8 cellular contexts compared by ENCODE assay signal in the genomic region with DNA sequence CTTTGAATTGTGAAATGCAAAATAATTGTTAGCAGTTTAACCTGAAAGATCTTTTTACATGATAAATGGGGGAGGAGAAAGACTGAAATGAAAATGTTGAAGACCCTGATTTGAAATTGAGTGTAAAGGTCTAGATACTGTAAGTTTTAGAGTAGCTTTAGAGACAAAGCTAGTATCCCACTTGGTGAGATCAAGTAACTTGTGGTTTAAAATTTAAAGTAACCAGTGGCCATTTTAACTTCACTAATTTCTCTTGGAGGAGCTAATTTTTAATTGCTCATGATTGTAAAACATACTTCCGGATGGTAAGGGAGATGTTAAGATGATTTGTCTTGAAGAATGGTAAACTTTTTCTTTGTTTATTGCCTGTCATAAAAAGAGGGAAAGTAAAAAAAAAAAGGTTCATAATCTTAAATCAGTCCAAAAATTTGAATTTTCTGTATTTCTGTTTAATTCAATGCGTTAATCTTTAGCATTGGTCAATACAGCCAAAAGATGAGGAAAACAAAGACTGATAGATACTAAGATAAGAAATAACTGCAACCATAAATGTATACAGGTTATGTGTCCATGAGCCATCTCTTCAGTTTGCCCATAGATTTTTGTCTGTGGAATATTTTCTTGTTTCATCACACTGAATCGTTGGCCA. TPM values are rescaled to one million over a fixed set of nuclear protein-coding genes. Genes with fewer than 3 reads are reported as not detected.
A peak's percentile ranks its signal among the peaks of the same experiment; 100 is the strongest.
DNase-seq lines count a peak whose midpoint lies in the region; ATAC-seq and TF ChIP-seq lines count a peak whose summit lies in the region.

No MANE protein-coding gene starts in this region.

- H3K4me1 ChIP-seq in ACC112 (ENCODE audit: control insufficient read depth, insufficient read depth, low read length, unreplicated experiment) (peaks cover 37% of the 10 kb centered on the region), thoracic aorta (ENCODE audit: control insufficient read depth in 1 of 2, low read depth in 2 of 2) (peaks cover 37 to 61% of the 10 kb centered on the region in 2 donors)

- H3K9me3 ChIP-seq in thoracic aorta, result no peaks in the 10 kb centered on the region

- DNase-seq in HFF-Myc (ENCODE audit: extremely low read depth, low read depth) (no peak), thoracic aorta (ENCODE audit: low spot score) (no peak)
- DNase-seq in activated naive CD8-positive, alpha-beta T cell treated with anti-CD3 and anti-CD28 coated beads, Interleukin-2, amount 10 ng/mL, durations not matched to agents 7 days and 5 days, result no peak

- TF ChIP-seq CTCF in HFF-Myc (IDR thresholded peaks at IDR 0.05; ENCODE audit: low read depth, low read length, missing control alignments) (no peak), thoracic aorta (IDR thresholded peaks at IDR 0.05) (no peak)

- no peak overlapping the region for H2AFZ ChIP-seq in ACC112 (ENCODE audit: low read length, unreplicated experiment)

- peaks cover 72% of the 10 kb centered on the region for H3K79me2 ChIP-seq in ACC112 (ENCODE audit: control insufficient read depth, insufficient read depth, low read length, unreplicated experiment)

- POLR2A ChIA-PET in activated naive CD8-positive, alpha-beta T cell treated with anti-CD3 and anti-CD28 coated beads, Interleukin-2, amount 10 ng/mL, durations not matched to agents 7 days and 5 days (lab: Charles Lee), result interaction anchor here (1.2 to 19.0 kb wide), 8 partner anchors 9 to 74 kb away, joined by 3 to 711 read pairs (median 150); a partner anchor contains a TSS

- peak overlapping the region; percentile 80 for H3K4me3 ChIP-seq in ACC112 (ENCODE audit: low read depth, low read length)
- H3K4me3 ChIP-seq in HFF-Myc (replicated peaks; ENCODE audit: low read depth, low read length), result peak overlapping the region; percentile 84
- H3K4me3 ChIP-seq in thoracic aorta, result peak overlapping the region; percentile 96

- peaks cover 51% of the 10 kb centered on the region for H3K36me3 Mint-ChIP-seq in activated naive CD8-positive, alpha-beta T cell treated with anti-CD3 and anti-CD28 coated beads, Interleukin-2, amount 10 ng/mL, durations not matched to agents 7 days and 5 days

- H3K27ac ChIP-seq in ACC112 (ENCODE audit: low read depth, low read length) (peak overlapping the region; percentile 85), layer of hippocampus (ENCODE audit: low read depth, low read length) (peak overlapping the region; percentile 99), thoracic aorta (peak overlapping the region; percentile 100)

- peak overlapping the region; percentile 95 for H3K4me3 Mint-ChIP-seq in activated naive CD8-positive, alpha-beta T cell treated with anti-CD3 and anti-CD28 coated beads, Interleukin-2, amount 10 ng/mL, durations not matched to agents 7 days and 5 days

- peaks cover 60% of the 10 kb centered on the region for H3K4me1 Mint-ChIP-seq in activated naive CD8-positive, alpha-beta T cell treated with anti-CD3 and anti-CD28 coated beads, Interleukin-2, amount 10 ng/mL, durations not matched to agents 7 days and 5 days

- no peaks in the 10 kb centered on the region for H3K27me3 ChIP-seq in ACC112 (ENCODE audit: insufficient read depth, low read length)
- H3K27me3 ChIP-seq in layer of hippocampus (ENCODE audit: control insufficient read depth, insufficient read depth, low read length), result no peaks in the 10 kb centered on the region
- H3K27me3 ChIP-seq in thoracic aorta (replicated peaks; ENCODE audit: insufficient read depth), result no peaks in the 10 kb centered on the region

- ATAC-seq in activated naive CD8-positive, alpha-beta T cell treated with anti-CD3 and anti-CD28 coated beads, Interleukin-2, amount 10 ng/mL, durations not matched to agents 7 days and 5 days (ENCODE audit: low read depth), result no peak
- ATAC-seq in thoracic aorta (ENCODE audit: insufficient number of reproducible peaks, low FRiP score, low read depth) (no peak), GM21390 (IDR thresholded peaks at IDR 0.05; ENCODE audit: unreplicated experiment) (no peak), GM18868 (IDR thresholded peaks at IDR 0.05; ENCODE audit: unreplicated experiment) (no peak), HG02571 (IDR thresholded peaks at IDR 0.05; ENCODE audit: unreplicated experiment) (no peak)

- H3K9me3 Mint-ChIP-seq in activated naive CD8-positive, alpha-beta T cell treated with anti-CD3 and anti-CD28 coated beads, Interleukin-2, amount 10 ng/mL, durations not matched to agents 7 days and 5 days, result no peaks in the 10 kb centered on the region

- H3K27me3 Mint-ChIP-seq in activated naive CD8-positive, alpha-beta T cell treated with anti-CD3 and anti-CD28 coated beads, Interleukin-2, amount 10 ng/mL, durations not matched to agents 7 days and 5 days, result no peaks in the 10 kb centered on the region

- H3K27ac Mint-ChIP-seq in activated naive CD8-positive, alpha-beta T cell treated with anti-CD3 and anti-CD28 coated beads, Interleukin-2, amount 10 ng/mL, durations not matched to agents 7 days and 5 days, result peak overlapping the region; percentile 98

- H3K36me3 ChIP-seq in ACC112 (ENCODE audit: insufficient read depth, low read length) (peaks cover 46% of the 10 kb centered on the region), thoracic aorta (no peaks in the 10 kb centered on the region)

RNA-seq across cellular contexts. Expression of a gene that starts 15.2 kb away (rescaled TPM):
- total RNA-seq in activated naive CD8-positive, alpha-beta T cell treated with anti-CD3 and anti-CD28 coated beads, Interleukin-2, amount 10 ng/mL, durations not matched to agents 7 days and 5 days, result 100 to 1,000 TPM; 218 to 236 TPM
- total RNA-seq in thoracic aorta, result 100 to 1,000 TPM; 143 to 148 TPM
